ENCODE assay signal across 33 cellular contexts in the genomic region with DNA sequence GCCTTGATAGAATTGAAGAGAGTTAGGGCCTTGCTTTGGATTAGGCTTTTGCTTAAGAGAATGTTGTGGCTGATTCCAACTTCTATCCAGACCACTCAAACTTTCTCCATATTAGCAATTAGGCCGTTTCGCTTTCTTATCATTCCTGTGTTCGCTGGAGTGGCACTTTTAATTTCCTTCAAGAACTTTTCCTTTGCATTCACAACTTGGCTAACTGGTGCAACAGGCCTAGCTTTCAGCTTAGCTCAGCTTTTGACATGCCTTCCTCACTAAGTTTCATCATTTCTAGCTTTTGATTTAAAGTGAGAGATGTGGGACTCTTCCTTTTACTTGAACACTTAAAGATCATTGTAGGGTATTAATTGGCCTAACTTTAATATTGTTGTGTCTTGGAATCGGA.
"Had no signal": no experiment of that assay in that cellular context is flagged by ENCODE, and none has a peak within 500 bp of the region (broad histone marks: within the 10 kb centered on the region; RNA-seq: fewer than 3 reads in every experiment).

No MANE protein-coding gene starts in this region.

- H3K27ac Mint-ChIP-seq: activated CD4-positive, alpha-beta memory T cell treated with anti-CD3 and anti-CD28 coated beads, Interleukin-2, amount 10 ng/mL, durations not matched to agents 7 days and 5 days; activated CD4-positive, alpha-beta T cell treated with anti-CD3 and anti-CD28 coated beads, Interleukin-2, amount 10 ng/mL, durations not matched to agents 7 days and 5 days; activated naive CD4-positive, alpha-beta T cell treated with anti-CD3 and anti-CD28 coated beads, Interleukin-2, amount 10 ng/mL, durations not matched to agents 7 days and 5 days; activated naive CD4-positive, alpha-beta T cell treated with anti-CD3 and anti-CD28 coated beads, Interleukin-2, amount 50 U/mL, for 72 hours; activated naive CD8-positive, alpha-beta T cell treated with anti-CD3 and anti-CD28 coated beads, Interleukin-2, amount 10 ng/mL, durations not matched to agents 7 days and 5 days; activated T-cell treated with anti-CD3 and anti-CD28 coated beads, Interleukin-2, amount 50 U/mL, for 24 hours; activated T-helper 1 cell treated with anti-CD3 and anti-CD28 coated beads, Interleukin-12 subunit alpha, Interleukin-12 subunit beta, Interleukin-2, Interleukin-4 antibody, amounts not matched to agents 30 ng/mL and 10 ng/mL and 1 ng/mL, durations not matched to agents 14 hours and 24 hours and 36 hours; activated T-helper 2 cell treated with anti-CD3 and anti-CD28 coated beads, Interferon-gamma antibody, Interleukin-2, Interleukin-4, amounts not matched to agents 10 μg/mL and 5 μg/mL and 100 μg/mL, durations not matched to agents 14 hours and 24 hours and 36 hours; dendritic cell treated with granulocyte-macrophage colony-stimulating factor and Interleukin-4, amounts not matched to agents 40 ng/mL and 50 ng/mL, for 4 days; endodermal cell; WTC11 had no signal

- H3K27me3 Mint-ChIP-seq: activated CD4-positive, alpha-beta memory T cell treated with anti-CD3 and anti-CD28 coated beads, Interleukin-2, amount 10 ng/mL, durations not matched to agents 7 days and 5 days; activated CD4-positive, alpha-beta T cell treated with anti-CD3 and anti-CD28 coated beads, Interleukin-2, amount 10 ng/mL, durations not matched to agents 7 days and 5 days; activated naive CD4-positive, alpha-beta T cell treated with anti-CD3 and anti-CD28 coated beads, Interleukin-2, amount 10 ng/mL, durations not matched to agents 7 days and 5 days; activated naive CD8-positive, alpha-beta T cell treated with anti-CD3 and anti-CD28 coated beads, Interleukin-2, amount 10 ng/mL, durations not matched to agents 7 days and 5 days; activated T-cell treated with anti-CD3 and anti-CD28 coated beads, Interleukin-2, amount 50 U/mL, for 24 hours; central memory CD8-positive, alpha-beta T cell; dendritic cell treated with granulocyte-macrophage colony-stimulating factor and Interleukin-4, amounts not matched to agents 40 ng/mL and 50 ng/mL, for 4 days had no signal

- H3K4me1 Mint-ChIP-seq: activated CD4-positive, alpha-beta memory T cell treated with anti-CD3 and anti-CD28 coated beads, Interleukin-2, amount 10 ng/mL, durations not matched to agents 7 days and 5 days; activated CD4-positive, alpha-beta T cell treated with anti-CD3 and anti-CD28 coated beads, Interleukin-2, amount 10 ng/mL, durations not matched to agents 7 days and 5 days; activated naive CD4-positive, alpha-beta T cell treated with anti-CD3 and anti-CD28 coated beads, Interleukin-2, amount 10 ng/mL, durations not matched to agents 7 days and 5 days; activated naive CD8-positive, alpha-beta T cell treated with anti-CD3 and anti-CD28 coated beads, Interleukin-2, amount 10 ng/mL, durations not matched to agents 7 days and 5 days; central memory CD8-positive, alpha-beta T cell; endodermal cell had no signal

- H3K4me1 ChIP-seq: gastroesophageal sphincter had no signal

- H3K9me3 ChIP-seq: esophagus muscularis mucosa, gastroesophageal sphincter had no signal

- H3K36me3 ChIP-seq: brain microvascular endothelial cell, esophagus muscularis mucosa had no signal

- H3K27me3 ChIP-seq: brain microvascular endothelial cell, dorsolateral prefrontal cortex, esophagus muscularis mucosa, gastroesophageal sphincter had no signal

- H3K4me3 Mint-ChIP-seq: activated CD4-positive, alpha-beta memory T cell treated with anti-CD3 and anti-CD28 coated beads, Interleukin-2, amount 10 ng/mL, durations not matched to agents 7 days and 5 days; activated CD4-positive, alpha-beta T cell treated with anti-CD3 and anti-CD28 coated beads, Interleukin-2, amount 10 ng/mL, durations not matched to agents 7 days and 5 days; activated naive CD4-positive, alpha-beta T cell treated with anti-CD3 and anti-CD28 coated beads, Interleukin-2, amount 10 ng/mL, durations not matched to agents 7 days and 5 days; activated naive CD8-positive, alpha-beta T cell treated with anti-CD3 and anti-CD28 coated beads, Interleukin-2, amount 10 ng/mL, durations not matched to agents 7 days and 5 days; activated T-cell treated with anti-CD3 and anti-CD28 coated beads, Interleukin-2, amount 50 U/mL, for 24 hours; activated T-helper 1 cell treated with anti-CD3 and anti-CD28 coated beads, Interleukin-12 subunit alpha, Interleukin-12 subunit beta, Interleukin-2, Interleukin-4 antibody, amounts not matched to agents 30 ng/mL and 10 ng/mL and 1 ng/mL, durations not matched to agents 14 hours and 24 hours and 36 hours; central memory CD8-positive, alpha-beta T cell; dendritic cell treated with granulocyte-macrophage colony-stimulating factor and Interleukin-4, amounts not matched to agents 40 ng/mL and 50 ng/mL, for 4 days; endodermal cell; WTC11 had no signal

- ATAC-seq: activated naive CD4-positive, alpha-beta T cell treated with anti-CD3 and anti-CD28 coated beads, Interleukin-2, amount 50 U/mL, for 72 hours; gastroesophageal sphincter; WTC11 had no signal

- H3K36me3 Mint-ChIP-seq: activated naive CD4-positive, alpha-beta T cell treated with anti-CD3 and anti-CD28 coated beads, Interleukin-2, amount 10 ng/mL, durations not matched to agents 7 days and 5 days; activated naive CD4-positive, alpha-beta T cell treated with anti-CD3 and anti-CD28 coated beads, Interleukin-2, amount 50 U/mL, for 72 hours; activated naive CD8-positive, alpha-beta T cell treated with anti-CD3 and anti-CD28 coated beads, Interleukin-2, amount 10 ng/mL, durations not matched to agents 7 days and 5 days had no signal

- DNase-seq: activated CD4-positive, alpha-beta memory T cell treated with anti-CD3 and anti-CD28 coated beads, Interleukin-2, amount 10 ng/mL, durations not matched to agents 7 days and 5 days; activated CD4-positive, alpha-beta T cell treated with anti-CD3 and anti-CD28 coated beads for 1 hour; activated CD4-positive, alpha-beta T cell treated with anti-CD3 and anti-CD28 coated beads for 4 hours; activated CD4-positive, alpha-beta T cell treated with anti-CD3 and anti-CD28 coated beads, Interleukin-2, amount 10 ng/mL, durations not matched to agents 7 days and 5 days; activated CD4-positive, alpha-beta T cell treated with anti-CD3 and anti-CD28 coated beads, Interleukin-2, amount 50 U/mL, for 4 hours; activated CD8-positive, alpha-beta memory T cell treated with anti-CD3 and anti-CD28 coated beads, Interleukin-2, amount 50 U/mL, for 48 hours; activated effector memory CD4-positive, alpha-beta T cell treated with anti-CD3 and anti-CD28 coated beads, Interleukin-2, amount 50 U/mL, for 16 hours; activated naive CD4-positive, alpha-beta T cell treated with anti-CD3 and anti-CD28 coated beads, Interleukin-2, amount 10 ng/mL, durations not matched to agents 7 days and 5 days; activated naive CD8-positive, alpha-beta T cell treated with anti-CD3 and anti-CD28 coated beads, Interleukin-2, amount 10 ng/mL, durations not matched to agents 7 days and 5 days; activated T-cell treated with anti-CD3 and anti-CD28 coated beads for 4 hours; activated T-cell treated with anti-CD3 and anti-CD28 coated beads, Interleukin-2, amount 50 U/mL, for 24 hours; anterior cingulate cortex; brain microvascular endothelial cell; dorsolateral prefrontal cortex; effector memory CD4-positive, alpha-beta T cell; endodermal cell; erythroblast; foreskin melanocyte; T-helper 1 cell; T-helper 2 cell had no signal

- H3K27ac ChIP-seq: brain microvascular endothelial cell, coronary artery, dorsolateral prefrontal cortex, esophagus muscularis mucosa, gastroesophageal sphincter, VCaP had no signal

- H3K9me3 Mint-ChIP-seq: activated CD4-positive, alpha-beta memory T cell treated with anti-CD3 and anti-CD28 coated beads, Interleukin-2, amount 10 ng/mL, durations not matched to agents 7 days and 5 days; activated naive CD4-positive, alpha-beta T cell treated with anti-CD3 and anti-CD28 coated beads, Interleukin-2, amount 10 ng/mL, durations not matched to agents 7 days and 5 days; activated T-cell treated with anti-CD3 and anti-CD28 coated beads, Interleukin-2, amount 50 U/mL, for 24 hours; activated T-helper 1 cell treated with anti-CD3 and anti-CD28 coated beads, Interleukin-12 subunit alpha, Interleukin-12 subunit beta, Interleukin-2, Interleukin-4 antibody, amounts not matched to agents 30 ng/mL and 10 ng/mL and 1 ng/mL, durations not matched to agents 14 hours and 24 hours and 36 hours; activated T-helper 2 cell treated with anti-CD3 and anti-CD28 coated beads, Interferon-gamma antibody, Interleukin-2, Interleukin-4, amounts not matched to agents 10 μg/mL and 5 μg/mL and 100 μg/mL, durations not matched to agents 14 hours and 24 hours and 36 hours; central memory CD8-positive, alpha-beta T cell; dendritic cell treated with granulocyte-macrophage colony-stimulating factor and Interleukin-4, amounts not matched to agents 40 ng/mL and 50 ng/mL, for 4 days; endodermal cell; WTC11 had no signal

- FAIRE-seq: astrocyte, bronchial epithelial cell, TTC549 had no signal

- H3K4me3 ChIP-seq: coronary artery, dorsolateral prefrontal cortex, esophagus muscularis mucosa, gastroesophageal sphincter had no signal
